8 cellular contexts compared by ENCODE assay signal in the genomic region with DNA sequence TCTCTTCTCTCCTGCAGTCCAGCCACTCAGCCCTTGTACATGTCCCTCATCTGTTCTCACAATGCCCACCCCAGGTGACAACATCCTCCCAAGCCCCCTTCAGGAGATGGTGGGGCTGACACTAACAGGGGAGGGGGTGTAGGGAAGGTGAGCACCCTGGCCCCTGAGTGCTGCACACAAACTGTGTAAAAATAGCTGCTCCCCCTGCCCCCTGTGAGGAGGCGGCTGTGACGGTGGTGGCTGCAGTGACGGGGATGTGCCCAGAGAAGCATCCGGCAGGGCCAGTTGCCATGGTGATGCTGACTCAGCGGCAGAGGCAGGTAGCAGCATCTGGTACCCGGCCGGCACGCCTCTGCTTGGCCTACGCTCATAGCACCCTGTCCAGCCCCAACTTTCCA. TPM values are rescaled to one million over a fixed set of nuclear protein-coding genes. Genes with fewer than 3 reads are reported as not detected.
DNase-seq lines count a peak whose midpoint lies in the region; ATAC-seq and TF ChIP-seq lines count a peak whose summit lies in the region.

No MANE protein-coding gene starts in this region.

- no peak for TF ChIP-seq CTCF in GM13976 (IDR thresholded peaks at IDR 0.05; ENCODE audit: borderline replicate concordance, control extremely low read depth, extremely low read depth, insufficient read depth, missing control alignments)
- no peak for TF ChIP-seq CTCF in WTC11 (IDR thresholded peaks at IDR 0.05)
- TF ChIP-seq CTCF in body of pancreas (IDR thresholded peaks at IDR 0.05): no peak
- no peak for TF ChIP-seq CTCF in neural progenitor cell (IDR thresholded peaks at IDR 0.05)

- in situ Hi-C loops in GM13976 (cut with MboI; ENCODE audit: low sequenced_read_pairs, unreplicated experiment) (no loop called here), KBM-7 (cut with MboI; ENCODE audit: low pct_unique_long_range_greater_than_20kb, low sequenced_read_pairs) (no loop called here)

- H3K9me3 ChIP-seq in body of pancreas (no peaks in the 10 kb centered on the region), neural progenitor cell (ENCODE audit: low read depth) (no peaks in the 10 kb centered on the region)

- H3K9me3 Mint-ChIP-seq in WTC11 (no peaks in the 10 kb centered on the region), neural progenitor cell (peaks cover 4% of the 10 kb centered on the region)

- H3K36me3 ChIP-seq in body of pancreas (replicated peaks in 1 of 2; ENCODE audit: insufficient read depth in 1 of 2, low read depth in 2 of 2) (no peaks in the 10 kb centered on the region), neural progenitor cell (no peaks in the 10 kb centered on the region)

- no peak overlapping the region for H3K27ac ChIP-seq in body of pancreas
- H3K27ac ChIP-seq in neural progenitor cell: no peak overlapping the region
- H3K27ac ChIP-seq in temporal lobe (ENCODE audit: low read depth, low read length): peak overlapping the region; percentile 98

- peak overlapping the region; percentile 54; the same call in 1 of the 2 replicates for H3K27ac Mint-ChIP-seq in WTC11
- no peak overlapping the region for H3K27ac Mint-ChIP-seq in neural progenitor cell

- H3K36me3 Mint-ChIP-seq in WTC11: no peaks in the 10 kb centered on the region
- no peaks in the 10 kb centered on the region for H3K36me3 Mint-ChIP-seq in neural progenitor cell

- intact Hi-C loops in body of pancreas (cut with DNase I): no loop called here

- H3K4me2 ChIP-seq in neural progenitor cell: peak overlapping the region; percentile 77

- H3K9ac ChIP-seq in neural progenitor cell: no peak overlapping the region

- no peaks in the 10 kb centered on the region for H3K27me3 ChIP-seq in body of pancreas
- no peaks in the 10 kb centered on the region for H3K27me3 ChIP-seq in neural progenitor cell

- TF ChIP-seq POLR2A in body of pancreas (IDR thresholded peaks at IDR 0.05): peak in 1 of 3 donors; percentile 7

- H3K4me1 Mint-ChIP-seq in WTC11 (peaks cover 35% of the 10 kb centered on the region), neural progenitor cell (peaks cover 44% of the 10 kb centered on the region)

- WGBS in body of pancreas, 2 donors: 73% methylated on average over 9 of the region's 9 CpGs; no CpG with 5 or more reads in 1 of the 2 donors

- ATAC-seq in WTC11 (no peak), body of pancreas (no peak), GM18517 (IDR thresholded peaks at IDR 0.05; ENCODE audit: unreplicated experiment) (no peak), GM18519 (IDR thresholded peaks at IDR 0.05; ENCODE audit: low FRiP score, unreplicated experiment) (no peak)

- CTCF ChIA-PET in WTC11 (lab: Charles Lee): interaction anchor here (3.5 kb wide), 1 partner anchor 16 kb away, joined by 102 read pairs; no protein-coding TSS in a partner anchor

- H4K20me1 ChIP-seq in neural progenitor cell (ENCODE audit: low read depth): no peaks in the 10 kb centered on the region

- DNase-seq in GM13976 (ENCODE audit: low spot score): peak; percentile 46
- peak; percentile 48 for DNase-seq in WTC11 (ENCODE audit: low spot score)
- DNase-seq in body of pancreas: peak in 3 of 4 donors; percentile 54 to 71 (median 64)
- peak; percentile 50 for DNase-seq in neural progenitor cell (ENCODE audit: low spot score)
- no peak for DNase-seq in KBM-7

- H3K27me3 Mint-ChIP-seq in WTC11 (ENCODE audit: low read depth) (no peaks in the 10 kb centered on the region; the same call in 1 of the 2 replicates), neural progenitor cell (ENCODE audit: insufficient read depth, low read depth) (peaks cover 20% of the 10 kb centered on the region)

- H2AFZ ChIP-seq in neural progenitor cell (replicated peaks): no peak overlapping the region

- H3K4me1 ChIP-seq in body of pancreas (peaks cover 35% of the 10 kb centered on the region), neural progenitor cell (peaks cover 16% of the 10 kb centered on the region)

- no peak overlapping the region for H3K4me3 ChIP-seq in body of pancreas
- H3K4me3 ChIP-seq in neural progenitor cell: no peak overlapping the region

- H3K4me3 Mint-ChIP-seq in WTC11 (no peak overlapping the region), neural progenitor cell (no peak overlapping the region)

- POLR2A ChIA-PET in WTC11 (lab: Charles Lee): no interaction called here

- H3F3A ChIP-seq in neural progenitor cell (ENCODE audit: low read depth): peaks cover 53% of the 10 kb centered on the region

- H3K79me2 ChIP-seq in neural progenitor cell (ENCODE audit: low read depth): no peaks in the 10 kb centered on the region

TF ChIP-seq in WTC11, 78 proteins besides CTCF, POLR2A, EP300 and RAD21:
- TF ChIP-seq ZNF416 (CRISPR knock-in tag; IDR thresholded peaks at IDR 0.05): no peak
- TF ChIP-seq ATF6 (CRISPR knock-in tag; IDR thresholded peaks at IDR 0.05): no peak
TF ChIP-seq in WTC11: peak in this region for 0.

RNA-seq across cellular contexts. Expression of gene JUND, which starts 13.0 kb away (rescaled TPM):
- total RNA-seq in WTC11 (2021): 121 to 137 TPM (median 133 TPM) in 3 replicates
- total RNA-seq in body of pancreas: 100 to 1,000 TPM; 250 to 607 TPM
- total RNA-seq in neural progenitor cell (ENCODE audit: low replicate concordance): 51.7 and 107 TPM in 2 replicates
- total RNA-seq in temporal lobe: 46.0 TPM

RNA-seq across cellular contexts. Expression of gene IQCN, which starts 20.2 kb away (rescaled TPM):
- total RNA-seq in WTC11 (2021) (0.46 to 1.0 TPM (median 0.61 TPM) in 3 replicates), body of pancreas (1 to 10 TPM; 5.6 to 7.0 TPM), neural progenitor cell (ENCODE audit: low replicate concordance) (0.11 and 1.4 TPM in 2 replicates), temporal lobe (0.49 TPM)

RNA-seq across cellular contexts. Expression of gene LSM4, which starts 28.4 kb away (rescaled TPM):
- 373 to 434 TPM (median 409 TPM) in 3 replicates for total RNA-seq in WTC11 (2021)
- 10 to 100 TPM; 45.7 to 94.6 TPM for total RNA-seq in body of pancreas
- total RNA-seq in neural progenitor cell (ENCODE audit: low replicate concordance): 440 and 768 TPM in 2 replicates
- 58.0 TPM for total RNA-seq in temporal lobe

RNA-seq across cellular contexts. Expression of gene PGPEP1, which starts 45.9 kb away (rescaled TPM):
- total RNA-seq in WTC11 (2021) (39.2 to 68.1 TPM (median 40.8 TPM) in 3 replicates), body of pancreas (10 to 100 TPM; 22.1 to 37.6 TPM), neural progenitor cell (ENCODE audit: low replicate concordance) (2.1 and 5.7 TPM in 2 replicates), temporal lobe (15.5 TPM)
